11 cellular contexts compared by ENCODE assay signal in genomic region chr7:48063985-48064384, GRCh38. TPM values are rescaled to one million over a fixed set of nuclear protein-coding genes. Genes with fewer than 3 reads are reported as not detected.
"Had no signal": no experiment of that assay in that cellular context is flagged by ENCODE, and none has a peak within 500 bp of the region (broad histone marks: within the 10 kb centered on the region; RNA-seq: fewer than 3 reads in every experiment).

No MANE protein-coding gene starts in this region.

- H3K27ac Mint-ChIP-seq: H9, HFFc6, IgD-negative memory B cell had no signal

- H3K27ac ChIP-seq: GM23248, HL-60, KMS-11 had no signal

- H3K4me3 Mint-ChIP-seq: H9, HFFc6, IgD-negative memory B cell had no signal

- H3K4me1 Mint-ChIP-seq: H9 had no signal

- H2AFZ ChIP-seq: GM23248 had no signal

- H3K4me2 ChIP-seq: KMS-11 had no signal

- H3K4me3 ChIP-seq: GM23248 had no signal

- ATAC-seq: HepG2 had no signal

- H3K9ac ChIP-seq: GM23248, KMS-11 had no signal

- DNase-seq: GM23248, GOT3, H9, HCEC 1CT, HFFc6, KBM-7 had no signal

RNA-seq across cellular contexts. Expression of gene C7orf57, which starts 28.6 kb away (rescaled TPM):
- total RNA-seq: GM23248, H9, HepG2, HT1080 had no signal
- polyA plus RNA-seq: GM23248, HepG2, IgD-negative memory B cell had no signal

RNA-seq across cellular contexts. Expression of gene SUN3, which starts 35.1 kb away (rescaled TPM):
- total RNA-seq: GM23248, H9, HepG2, HT1080 had no signal
- polyA plus RNA-seq: GM23248, HepG2, IgD-negative memory B cell had no signal
